ENCODE assay signal across 33 cellular contexts in genomic region chrM:12303-13047, GRCh38.
"Had no signal": no experiment of that assay in that cellular context is flagged by ENCODE, and none has a peak within 500 bp of the region (broad histone marks: within the 10 kb centered on the region; RNA-seq: fewer than 3 reads in every experiment).

No MANE protein-coding gene starts in this region.

- ATAC-seq: activated CD8-positive, alpha-beta T cell treated with anti-CD3 and anti-CD28 coated beads for 36 hours; activated naive CD4-positive, alpha-beta T cell treated with anti-CD3 and anti-CD28 coated beads, Interleukin-2, amount 50 U/mL, for 72 hours; activated T-cell treated with anti-CD3 and anti-CD28 coated beads, Interleukin-2, amount 50 U/mL, for 4 hours; activated T-cell treated with anti-CD3 and anti-CD28 coated beads, Interleukin-2, amount 50 U/mL, for 72 hours; activated T-helper 17 cell treated with anti-CD3 and anti-CD28 coated beads, Interleukin-2, amount 50 U/mL, for 72 hours; body of pancreas had no signal

- FAIRE-seq: astrocyte, TTC549 had no signal

- H3K9me3 ChIP-seq: adrenal gland, body of pancreas, breast epithelium had no signal

- H3K27me3 ChIP-seq: adrenal gland, body of pancreas, brain microvascular endothelial cell, breast epithelium had no signal

- H3K4me1 ChIP-seq: adrenal gland, body of pancreas, breast epithelium had no signal

- H3K27ac ChIP-seq: adrenal gland, body of pancreas, brain microvascular endothelial cell, breast epithelium, VCaP had no signal

- H3K4me3 ChIP-seq: adrenal gland, body of pancreas, breast epithelium had no signal

- H3K36me3 ChIP-seq: adrenal gland, brain microvascular endothelial cell, breast epithelium had no signal

- DNase-seq: activated B cell treated with CpG ODN at 0.5 μM for 24 hours; activated CD4-positive, alpha-beta memory T cell treated with anti-CD3 and anti-CD28 coated beads for 36 hours; activated CD4-positive, alpha-beta T cell treated with anti-CD3 and anti-CD28 coated beads for 4 hours; activated CD4-positive, alpha-beta T cell treated with anti-CD3 and anti-CD28 coated beads, Interleukin-2, amount 10 ng/mL, durations not matched to agents 24 days and 14 days; activated CD4-positive, alpha-beta T cell treated with anti-CD3 and anti-CD28 coated beads, Interleukin-2, amount 50 U/mL, for 1 hour; activated CD4-positive, alpha-beta T cell treated with anti-CD3 and anti-CD28 coated beads, Interleukin-2, amount 50 U/mL, for 4 hours; activated CD4-positive, CD25-positive, alpha-beta regulatory T cell treated with anti-CD3 and anti-CD28 coated beads, Interleukin-2, amount 50 U/mL, for 72 hours; activated CD8-positive, alpha-beta memory T cell treated with anti-CD3 and anti-CD28 coated beads, Interleukin-2, amount 50 U/mL, for 4 hours; activated CD8-positive, alpha-beta T cell treated with anti-CD3 and anti-CD28 coated beads for 36 hours; activated effector memory CD4-positive, alpha-beta T cell treated with anti-CD3 and anti-CD28 coated beads, Interleukin-2, amount 50 U/mL, for 16 hours; activated gamma-delta T cell treated with Interleukin-2 at 50 U/mL for 16 hours; activated naive CD4-positive, alpha-beta T cell; activated naive CD4-positive, alpha-beta T cell treated with anti-CD3 and anti-CD28 coated beads for 36 hours; activated naive CD4-positive, alpha-beta T cell treated with anti-CD3 and anti-CD28 coated beads, Interleukin-2, amount 50 U/mL, for 16 hours; activated naive CD8-positive, alpha-beta T cell treated with anti-CD3 and anti-CD28 coated beads for 36 hours; activated T-cell treated with anti-CD3 and anti-CD28 coated beads for 4 hours; activated T-cell treated with anti-CD3 and anti-CD28 coated beads, Interleukin-2, amount 50 U/mL, for 1 hour; activated T-cell treated with anti-CD3 and anti-CD28 coated beads, Interleukin-2, amount 50 U/mL, for 4 hours; activated T-cell treated with anti-CD3 and anti-CD28 coated beads, Interleukin-2, amount 50 U/mL, for 72 hours; adrenal gland; amniotic stem cell; aorta; body of pancreas; brain microvascular endothelial cell; central memory CD4-positive, alpha-beta T cell; T-helper 2 cell; T-helper 9 cell had no signal
